In the genomic region with DNA sequence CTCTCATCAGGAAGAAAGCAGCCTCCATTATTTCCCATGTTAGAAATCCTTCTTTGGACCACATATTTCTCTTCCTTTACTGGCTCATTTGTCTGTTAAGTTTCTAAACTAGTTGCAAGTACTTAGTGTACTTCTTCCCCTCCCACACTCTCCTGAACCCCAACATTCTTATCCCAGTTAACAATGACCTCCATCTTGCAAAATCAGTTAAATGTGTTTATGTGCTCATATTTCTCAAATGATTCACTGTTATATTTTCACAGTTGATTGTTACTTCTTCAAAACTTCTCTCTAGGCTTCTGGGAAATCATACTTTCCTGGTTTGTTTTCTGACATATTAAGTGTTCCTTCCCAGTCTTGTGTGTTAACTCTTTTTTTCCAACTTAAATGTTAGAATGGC, we compare ENCODE assay signal across 2 cellular contexts.
TF ChIP-seq lines count a peak whose summit lies in the region.

No MANE protein-coding gene starts in this region.

TF ChIP-seq in IMR-90, 13 proteins besides CTCF, POLR2A, EP300 and RAD21:
- no peak for TF ChIP-seq SMC3 (IDR thresholded peaks at IDR 0.05; ENCODE audit: low read depth, low read length)
- TF ChIP-seq, protein P1, sequence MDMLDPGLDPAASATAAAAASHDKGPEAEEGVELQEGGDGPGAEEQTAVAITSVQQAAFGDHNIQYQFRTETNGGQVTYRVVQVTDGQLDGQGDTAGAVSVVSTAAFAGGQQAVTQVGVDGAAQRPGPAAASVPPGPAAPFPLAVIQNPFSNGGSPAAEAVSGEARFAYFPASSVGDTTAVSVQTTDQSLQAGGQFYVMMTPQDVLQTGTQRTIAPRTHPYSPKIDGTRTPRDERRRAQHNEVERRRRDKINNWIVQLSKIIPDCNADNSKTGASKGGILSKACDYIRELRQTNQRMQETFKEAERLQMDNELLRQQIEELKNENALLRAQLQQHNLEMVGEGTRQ (IDR thresholded peaks at IDR 0.05; ENCODE audit: low read depth, low read length) = no peak
- TF ChIP-seq FOS (IDR thresholded peaks at IDR 0.05; ENCODE audit: low read depth, low read length) = no peak
TF ChIP-seq in IMR-90: peak in this region for 0.

TF ChIP-seq in HepG2, 621 proteins besides CTCF, POLR2A, EP300 and RAD21:
- TF ChIP-seq TAF15 (IDR thresholded peaks at IDR 0.05; ENCODE audit: low read depth, low read length, poor library complexity, severe bottlenecking) (no peak), ZNF747 (CRISPR knock-in tag; IDR thresholded peaks at IDR 0.05; ENCODE audit: borderline replicate concordance) (no peak), ZNF766 (CRISPR knock-in tag; IDR thresholded peaks at IDR 0.05; ENCODE audit: borderline replicate concordance) (no peak), U2AF2 (IDR thresholded peaks at IDR 0.05; ENCODE audit: low read depth, low read length) (no peak), NFKB2 (CRISPR knock-in tag; IDR thresholded peaks at IDR 0.05; ENCODE audit: borderline replicate concordance) (no peak), ZNF136 (CRISPR knock-in tag; IDR thresholded peaks at IDR 0.05; ENCODE audit: low read depth) (no peak), BORCS8-MEF2B (CRISPR knock-in tag; IDR thresholded peaks at IDR 0.05) (no peak)
- TF ChIP-seq, protein P2, sequence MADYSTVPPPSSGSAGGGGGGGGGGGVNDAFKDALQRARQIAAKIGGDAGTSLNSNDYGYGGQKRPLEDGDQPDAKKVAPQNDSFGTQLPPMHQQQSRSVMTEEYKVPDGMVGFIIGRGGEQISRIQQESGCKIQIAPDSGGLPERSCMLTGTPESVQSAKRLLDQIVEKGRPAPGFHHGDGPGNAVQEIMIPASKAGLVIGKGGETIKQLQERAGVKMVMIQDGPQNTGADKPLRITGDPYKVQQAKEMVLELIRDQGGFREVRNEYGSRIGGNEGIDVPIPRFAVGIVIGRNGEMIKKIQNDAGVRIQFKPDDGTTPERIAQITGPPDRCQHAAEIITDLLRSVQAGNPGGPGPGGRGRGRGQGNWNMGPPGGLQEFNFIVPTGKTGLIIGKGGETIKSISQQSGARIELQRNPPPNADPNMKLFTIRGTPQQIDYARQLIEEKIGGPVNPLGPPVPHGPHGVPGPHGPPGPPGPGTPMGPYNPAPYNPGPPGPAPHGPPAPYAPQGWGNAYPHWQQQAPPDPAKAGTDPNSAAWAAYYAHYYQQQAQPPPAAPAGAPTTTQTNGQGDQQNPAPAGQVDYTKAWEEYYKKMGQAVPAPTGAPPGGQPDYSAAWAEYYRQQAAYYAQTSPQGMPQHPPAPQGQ (CRISPR knock-in tag; IDR thresholded peaks at IDR 0.05; ENCODE audit: borderline replicate concordance) = no peak
- TF ChIP-seq, protein P3, sequence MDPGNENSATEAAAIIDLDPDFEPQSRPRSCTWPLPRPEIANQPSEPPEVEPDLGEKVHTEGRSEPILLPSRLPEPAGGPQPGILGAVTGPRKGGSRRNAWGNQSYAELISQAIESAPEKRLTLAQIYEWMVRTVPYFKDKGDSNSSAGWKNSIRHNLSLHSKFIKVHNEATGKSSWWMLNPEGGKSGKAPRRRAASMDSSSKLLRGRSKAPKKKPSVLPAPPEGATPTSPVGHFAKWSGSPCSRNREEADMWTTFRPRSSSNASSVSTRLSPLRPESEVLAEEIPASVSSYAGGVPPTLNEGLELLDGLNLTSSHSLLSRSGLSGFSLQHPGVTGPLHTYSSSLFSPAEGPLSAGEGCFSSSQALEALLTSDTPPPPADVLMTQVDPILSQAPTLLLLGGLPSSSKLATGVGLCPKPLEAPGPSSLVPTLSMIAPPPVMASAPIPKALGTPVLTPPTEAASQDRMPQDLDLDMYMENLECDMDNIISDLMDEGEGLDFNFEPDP (CRISPR knock-in tag; conservative IDR thresholded peaks at IDR 0.05) = no peak
- TF ChIP-seq, protein P4, sequence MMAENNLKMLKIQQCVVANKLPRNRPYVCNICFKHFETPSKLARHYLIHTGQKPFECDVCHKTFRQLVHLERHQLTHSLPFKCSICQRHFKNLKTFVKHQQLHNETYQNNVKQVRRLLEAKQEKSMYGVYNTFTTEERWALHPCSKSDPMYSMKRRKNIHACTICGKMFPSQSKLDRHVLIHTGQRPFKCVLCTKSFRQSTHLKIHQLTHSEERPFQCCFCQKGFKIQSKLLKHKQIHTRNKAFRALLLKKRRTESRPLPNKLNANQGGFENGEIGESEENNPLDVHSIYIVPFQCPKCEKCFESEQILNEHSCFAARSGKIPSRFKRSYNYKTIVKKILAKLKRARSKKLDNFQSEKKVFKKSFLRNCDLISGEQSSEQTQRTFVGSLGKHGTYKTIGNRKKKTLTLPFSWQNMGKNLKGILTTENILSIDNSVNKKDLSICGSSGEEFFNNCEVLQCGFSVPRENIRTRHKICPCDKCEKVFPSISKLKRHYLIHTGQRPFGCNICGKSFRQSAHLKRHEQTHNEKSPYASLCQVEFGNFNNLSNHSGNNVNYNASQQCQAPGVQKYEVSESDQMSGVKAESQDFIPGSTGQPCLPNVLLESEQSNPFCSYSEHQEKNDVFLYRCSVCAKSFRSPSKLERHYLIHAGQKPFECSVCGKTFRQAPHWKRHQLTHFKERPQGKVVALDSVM (CRISPR knock-in tag; IDR thresholded peaks at IDR 0.05) = no peak
